1 cellular context compared by ENCODE assay signal in the genomic region with DNA sequence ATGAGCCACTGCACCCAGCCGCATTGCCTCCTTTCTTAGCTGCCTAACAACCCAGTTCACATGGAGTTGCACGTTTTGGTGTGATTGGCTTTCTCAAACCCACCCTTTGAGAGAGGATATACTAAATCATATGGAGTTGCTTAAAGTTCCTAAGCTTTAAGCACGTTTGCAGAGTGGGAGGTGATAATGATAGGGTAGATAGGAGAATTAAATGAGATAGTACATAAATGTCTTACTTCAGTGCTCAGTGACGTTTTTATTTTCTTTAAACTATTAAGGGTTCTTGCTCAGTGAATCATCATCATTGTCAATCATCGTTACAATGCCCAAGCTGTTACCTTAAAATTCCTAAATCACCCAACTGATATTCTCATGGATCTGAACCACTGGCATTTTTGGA.
TF ChIP-seq lines count a peak whose summit lies in the region.

No MANE protein-coding gene starts in this region.

TF ChIP-seq in endothelial cell of umbilical vein, 7 proteins besides CTCF, POLR2A, EP300 and RAD21:
- no peak for TF ChIP-seq FOS (IDR thresholded peaks at IDR 0.05; ENCODE audit: borderline replicate concordance, insufficient read depth, low read length)
- no peak for TF ChIP-seq EZH2 (IDR thresholded peaks at IDR 0.05; ENCODE audit: borderline replicate concordance, low read depth, low read length, severe bottlenecking)
- TF ChIP-seq GATA2 (IDR thresholded peaks at IDR 0.05; ENCODE audit: insufficient read depth, insufficient read length, low read depth, low read length), result no peak
- no peak for TF ChIP-seq MYC (IDR thresholded peaks at IDR 0.05; ENCODE audit: low read depth, low read length)
- no peak for TF ChIP-seq POLR2AphosphoS5 (IDR thresholded peaks at IDR 0.05; ENCODE audit: insufficient read depth, low read depth, low read length)
- no peak for TF ChIP-seq MAX (IDR thresholded peaks at IDR 0.05; ENCODE audit: insufficient read depth, insufficient read length)
- no peak for TF ChIP-seq JUN (IDR thresholded peaks at IDR 0.05; ENCODE audit: borderline replicate concordance, insufficient read depth, insufficient read length, low read depth)
